ENCODE assay signal across 8 cellular contexts in the genomic region with DNA sequence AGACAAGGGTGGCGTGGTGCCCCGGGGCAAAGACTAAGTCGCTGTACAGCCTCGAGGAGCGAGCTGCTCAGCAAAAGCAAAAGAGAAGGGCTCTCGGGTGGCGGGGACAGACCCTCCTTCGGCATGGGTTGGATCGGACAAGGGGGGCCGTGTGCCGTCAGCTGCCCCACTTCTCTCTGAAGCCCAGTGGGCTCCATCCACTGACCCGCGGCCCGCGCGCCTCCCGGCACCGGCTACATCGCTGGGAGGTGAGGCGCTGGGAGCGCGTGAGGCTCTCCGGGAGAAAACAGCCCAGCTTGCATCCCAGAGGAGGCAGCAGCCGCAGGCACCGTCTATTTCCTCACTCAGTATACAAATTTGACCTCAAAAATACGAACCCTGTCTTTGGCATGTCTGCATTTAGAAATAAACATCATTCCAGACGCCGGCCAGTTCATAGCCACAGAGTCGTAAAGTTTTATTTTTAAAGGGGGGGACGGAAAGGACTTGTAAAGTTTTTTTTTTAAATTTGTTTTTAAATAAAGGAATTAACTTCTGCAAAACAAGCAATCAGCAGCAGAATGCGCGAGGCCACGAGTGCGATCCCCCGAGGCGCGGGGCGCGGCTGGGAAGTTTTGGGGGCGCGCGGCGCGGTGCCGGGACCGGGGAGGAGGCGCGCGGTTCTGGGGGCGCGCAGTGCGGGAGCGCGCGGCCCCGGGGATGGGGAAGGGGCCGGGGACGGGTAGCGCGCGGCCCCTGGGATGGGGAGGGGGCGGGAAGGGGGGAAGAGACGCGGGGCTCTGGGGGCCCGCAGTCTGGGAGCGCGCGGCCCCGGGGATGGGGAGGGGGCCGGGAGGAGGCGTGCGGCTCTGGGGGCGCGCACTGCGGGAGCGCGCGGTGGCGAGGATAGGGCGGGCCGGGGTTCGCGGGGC. TPM values are rescaled to one million over a fixed set of nuclear protein-coding genes. Genes with fewer than 3 reads are reported as not detected.
A peak's percentile ranks its signal among the peaks of the same experiment; 100 is the strongest.
DNase-seq lines count a peak whose midpoint lies in the region; ATAC-seq and TF ChIP-seq lines count a peak whose summit lies in the region.

No MANE protein-coding gene starts in this region.

- ATAC-seq in GM19324 (IDR thresholded peaks at IDR 0.05; ENCODE audit: low FRiP score, unreplicated experiment) = peak; percentile 16
- ATAC-seq in activated T-cell treated with anti-CD3 and anti-CD28 coated beads, Interleukin-2, amount 50 U/mL, for 4 hours = peak in 1 of 2 donors; percentile 5
- peak in 2 of 3 donors; percentile 17 to 29 for ATAC-seq in natural killer cell
- ATAC-seq in HG02938 (IDR thresholded peaks at IDR 0.05; ENCODE audit: unreplicated experiment) = no peak

- peak overlapping the region; percentile 84 for H3K4me3 Mint-ChIP-seq in activated T-cell treated with anti-CD3 and anti-CD28 coated beads, Interleukin-2, amount 50 U/mL, for 4 hours
- H3K4me3 Mint-ChIP-seq in natural killer cell = peak overlapping the region; percentile 93

- TF ChIP-seq CTCF in LNCaP clone FGC (IDR thresholded peaks at IDR 0.05; ENCODE audit: control insufficient read depth, extremely low read depth, insufficient read depth) = no peak
- no peak for TF ChIP-seq CTCF in fibroblast of the aortic adventitia (IDR thresholded peaks at IDR 0.05; ENCODE audit: insufficient read depth, low read length)
- TF ChIP-seq CTCF in natural killer cell (IDR thresholded peaks at IDR 0.05) = no peak

- no peaks in the 10 kb centered on the region for H3K9me3 Mint-ChIP-seq in activated T-cell treated with anti-CD3 and anti-CD28 coated beads, Interleukin-2, amount 50 U/mL, for 4 hours
- H3K9me3 Mint-ChIP-seq in natural killer cell = no peaks in the 10 kb centered on the region

- intact Hi-C loops in natural killer cell (cut with micrococcal nuclease) = loop anchor here (5.0 kb wide), 1 partner anchor 141 kb away; a partner anchor contains a TSS

- DNase-seq in COR-L47 (lab: John Stamatoyannopoulos, UW) = peak; percentile 38
- DNase-seq in LNCaP clone FGC (ENCODE audit: low read depth) = no peak
- no peak for DNase-seq in activated T-cell treated with anti-CD3 and anti-CD28 coated beads, Interleukin-2, amount 50 U/mL, for 4 hours
- peak; percentile 57 for DNase-seq in fibroblast of the aortic adventitia (ENCODE audit: low read depth)
- DNase-seq in natural killer cell = peak; percentile 32
- no peak for DNase-seq in activated gamma-delta T cell treated with Interleukin-2 at 50 U/mL for 16 hours

- H3K36me3 Mint-ChIP-seq in activated T-cell treated with anti-CD3 and anti-CD28 coated beads, Interleukin-2, amount 50 U/mL, for 4 hours (ENCODE audit: insufficient read depth) = peaks cover 2% of the 10 kb centered on the region
- no peaks in the 10 kb centered on the region for H3K36me3 Mint-ChIP-seq in natural killer cell

- H3K4me3 ChIP-seq in LNCaP clone FGC (ENCODE audit: low read depth, low read length) (peak overlapping the region; percentile 63), fibroblast of the aortic adventitia (ENCODE audit: low read depth, low read length) (peak overlapping the region; percentile 90)

- H3K27me3 Mint-ChIP-seq in activated T-cell treated with anti-CD3 and anti-CD28 coated beads, Interleukin-2, amount 50 U/mL, for 4 hours (ENCODE audit: low read depth) = peaks cover 32% of the 10 kb centered on the region
- H3K27me3 Mint-ChIP-seq in natural killer cell (ENCODE audit: low read depth in 2 of 2) = peaks cover 29 to 35% of the 10 kb centered on the region in 2 donors

- H3K4me1 Mint-ChIP-seq in activated T-cell treated with anti-CD3 and anti-CD28 coated beads, Interleukin-2, amount 50 U/mL, for 4 hours (ENCODE audit: low read depth) = peaks cover 34% of the 10 kb centered on the region
- H3K4me1 Mint-ChIP-seq in natural killer cell = peaks cover 40 to 54% of the 10 kb centered on the region in 2 donors

- peak overlapping the region; percentile 31 to 91 for H3K27ac Mint-ChIP-seq in natural killer cell

RNA-seq across cellular contexts. Expression of a gene that starts 0.6 kb away (rescaled TPM):
- total RNA-seq in activated T-cell treated with anti-CD3 and anti-CD28 coated beads, Interleukin-2, amount 50 U/mL, for 4 hours = 1 to 10 TPM; 5.0 to 6.0 (median 5.6) TPM
- total RNA-seq in fibroblast of the aortic adventitia (ENCODE audit: low replicate concordance) = 6.8 and 14.9 TPM in 2 replicates
- 10 to 100 TPM; 13.3 to 13.8 (median 13.5) TPM for total RNA-seq in natural killer cell

Comparison
In these comparisons a context has a peak if more than half of its experiments do, and no peak if none do; other contexts are left out.
1. DNase-seq: peak in COR-L47 (single experiment), fibroblast of the aortic adventitia (single experiment) and natural killer cell (single experiment); none in LNCaP clone FGC (single experiment), activated T-cell treated with anti-CD3 and anti-CD28 coated beads, Interleukin-2, amount 50 U/mL, for 4 hours (single experiment) and activated gamma-delta T cell treated with Interleukin-2 at 50 U/mL for 16 hours (single experiment).